9 cellular contexts compared by ENCODE assay signal in genomic region chr11:113796663-113797259, GRCh38. TPM values are rescaled to one million over a fixed set of nuclear protein-coding genes. Genes with fewer than 3 reads are reported as not detected.
DNase-seq lines count a peak whose midpoint lies in the region; ATAC-seq and TF ChIP-seq lines count a peak whose summit lies in the region.
"Had no signal": no experiment of that assay in that cellular context is flagged by ENCODE, and none has a peak within 500 bp of the region (broad histone marks: within the 10 kb centered on the region; RNA-seq: fewer than 3 reads in every experiment).

No MANE protein-coding gene starts in this region.

- no peak overlapping the region for H3K27ac Mint-ChIP-seq in CD4-positive, alpha-beta T cell
- H3K27ac Mint-ChIP-seq in effector memory CD8-positive, alpha-beta T cell, result peak overlapping the region in 1 of 2 donors; percentile 3
- no peak overlapping the region for H3K27ac Mint-ChIP-seq in mesothelial cell of epicardium

- peak; percentile 59 for ATAC-seq in CD4-positive, alpha-beta T cell (ENCODE audit: poor library complexity)
- ATAC-seq in GM18517 (IDR thresholded peaks at IDR 0.05; ENCODE audit: unreplicated experiment) (peak; percentile 73), HG03108 (IDR thresholded peaks at IDR 0.05; ENCODE audit: unreplicated experiment) (no peak), GM19328 (IDR thresholded peaks at IDR 0.05; ENCODE audit: unreplicated experiment) (no peak)
- ATAC-seq in effector memory CD8-positive, alpha-beta T cell (replicated peaks), result peak; percentile 62

- H3K9me3 Mint-ChIP-seq in CD4-positive, alpha-beta T cell, result no peaks in the 10 kb centered on the region
- H3K9me3 Mint-ChIP-seq in effector memory CD8-positive, alpha-beta T cell, result no peaks in the 10 kb centered on the region
- H3K9me3 Mint-ChIP-seq in mesothelial cell of epicardium, result peaks cover 11% of the 10 kb centered on the region
- H3K9me3 Mint-ChIP-seq: immature natural killer cell had no signal

- peaks cover 36% of the 10 kb centered on the region for H3K36me3 Mint-ChIP-seq in CD4-positive, alpha-beta T cell (ENCODE audit: low read depth)
- H3K36me3 Mint-ChIP-seq in effector memory CD8-positive, alpha-beta T cell (ENCODE audit: insufficient read depth), result peaks cover 40% of the 10 kb centered on the region
- H3K36me3 Mint-ChIP-seq in mesothelial cell of epicardium, result peaks cover 34% of the 10 kb centered on the region

- H3K9me3 ChIP-seq in CD4-positive, alpha-beta T cell (ENCODE audit: control insufficient read depth, low read length), result no peaks in the 10 kb centered on the region

- TF ChIP-seq CTCF in CD4-positive, alpha-beta T cell (IDR thresholded peaks at IDR 0.05), result peak; percentile 60
- TF ChIP-seq CTCF in mesothelial cell of epicardium (IDR thresholded peaks at IDR 0.05; ENCODE audit: unreplicated experiment), result peak; percentile 67

- no peaks in the 10 kb centered on the region for H3K27me3 Mint-ChIP-seq in CD4-positive, alpha-beta T cell
- H3K27me3 Mint-ChIP-seq in effector memory CD8-positive, alpha-beta T cell, result no peaks in the 10 kb centered on the region
- H3K27me3 Mint-ChIP-seq in mesothelial cell of epicardium (ENCODE audit: low read depth), result no peaks in the 10 kb centered on the region

- CTCF ChIA-PET in CD4-positive, alpha-beta T cell (lab: Charles Lee), result interaction anchor here (0.6 to 1.2 kb wide), 6 partner anchors 9 to 467 kb away, joined by 3 to 5 read pairs (median 3); no protein-coding TSS in a partner anchor

- H3K4me1 Mint-ChIP-seq in CD4-positive, alpha-beta T cell (ENCODE audit: low read depth), result no peaks in the 10 kb centered on the region
- H3K4me1 Mint-ChIP-seq in effector memory CD8-positive, alpha-beta T cell (ENCODE audit: low read depth in 2 of 2), result no peaks in the 10 kb centered on the region
- H3K4me1 Mint-ChIP-seq in mesothelial cell of epicardium, result no peaks in the 10 kb centered on the region
- H3K4me1 Mint-ChIP-seq: immature natural killer cell had no signal

- H3K27ac ChIP-seq in CD4-positive, alpha-beta T cell (ENCODE audit: low read depth, low read length), result no peak overlapping the region

- POLR2A ChIA-PET in CD4-positive, alpha-beta T cell (lab: Charles Lee), result no interaction called here

- H3K27me3 ChIP-seq in CD4-positive, alpha-beta T cell (ENCODE audit: control insufficient read depth, insufficient read depth, low read length), result no peaks in the 10 kb centered on the region

- intact Hi-C loops in CD4-positive, alpha-beta T cell (cut with DNase I, micrococcal nuclease), result loop anchor here in 1 of 2 experiments (2.0 to 5.0 kb wide), 2 partner anchors 492 to 1579 kb away; no protein-coding TSS in a partner anchor

- DNase-seq in CD4-positive, alpha-beta T cell, result no peak
- peak; percentile 65 for DNase-seq in HuH-7 (ENCODE audit: low spot score)
- DNase-seq in OCI-M2 (lab: John Stamatoyannopoulos, UW; ENCODE audit: unreplicated experiment), result peak; percentile 9
- DNase-seq in effector memory CD8-positive, alpha-beta T cell, result peak in 1 of 3 experiments; percentile 3
- no peak for DNase-seq in mesothelial cell of epicardium (ENCODE audit: low spot score in 2 of 2, unreplicated experiment in 2 of 2)

- no peak overlapping the region for H3K4me3 Mint-ChIP-seq in CD4-positive, alpha-beta T cell
- no peak overlapping the region for H3K4me3 Mint-ChIP-seq in effector memory CD8-positive, alpha-beta T cell
- H3K4me3 Mint-ChIP-seq in mesothelial cell of epicardium, result no peak overlapping the region
- H3K4me3 Mint-ChIP-seq: immature natural killer cell had no signal

RNA-seq across cellular contexts. Expression of gene CLDN25, which starts 17.2 kb away (rescaled TPM):
- total RNA-seq in CD4-positive, alpha-beta T cell, result not detected
- not detected in 3 replicates for total RNA-seq in mesothelial cell of epicardium

RNA-seq across cellular contexts. Expression of gene ZW10, which starts 23.3 kb away (rescaled TPM):
- total RNA-seq in CD4-positive, alpha-beta T cell, result 1 to 10 TPM; 2.0 to 2.2 TPM
- total RNA-seq in mesothelial cell of epicardium, result 18.6 to 19.6 TPM (median 18.7 TPM) in 3 replicates

Comparison
In these comparisons a context has a peak if more than half of its experiments do, and no peak if none do; other contexts are left out.
1. ATAC-seq: peak in CD4-positive, alpha-beta T cell (single experiment), GM18517 (single experiment) and effector memory CD8-positive, alpha-beta T cell (single experiment); none in HG03108 (single experiment) and GM19328 (single experiment).
2. DNase-seq: peak in HuH-7 (single experiment) and OCI-M2 (single experiment); none in CD4-positive, alpha-beta T cell (0 of 10) and mesothelial cell of epicardium (0 of 2).